ENCODE assay signal across 10 cellular contexts in genomic region chrX:1658083-1658463, GRCh38. TPM values are rescaled to one million over a fixed set of nuclear protein-coding genes. Genes with fewer than 3 reads are reported as not detected.
DNase-seq lines count a peak whose midpoint lies in the region; ATAC-seq and TF ChIP-seq lines count a peak whose summit lies in the region.
"Had no signal": no experiment of that assay in that cellular context is flagged by ENCODE, and none has a peak within 500 bp of the region (broad histone marks: within the 10 kb centered on the region; RNA-seq: fewer than 3 reads in every experiment).

No MANE protein-coding gene starts in this region.

- peak; percentile 62 for DNase-seq in activated CD8-positive, alpha-beta memory T cell treated with anti-CD3 and anti-CD28 coated beads, Interleukin-2, amount 50 U/mL, for 48 hours
- no peak for DNase-seq in activated CD8-positive, alpha-beta memory T cell treated with anti-CD3 and anti-CD28 coated beads, Interleukin-2, amount 50 U/mL, for 4 hours
- DNase-seq in Karpas-422 = peak; percentile 68
- DNase-seq in chondrocyte (ENCODE audit: low spot score) = peak; percentile 21
- DNase-seq in stimulated activated effector memory CD8-positive, alpha-beta T cell treated with anti-CD3 and anti-CD28 coated beads, Interleukin-12 subunit alpha, Interleukin-12 subunit beta, amount 100 ng/mL, for 72 hours (ENCODE audit: low spot score in 2 of 2) = peak in 1 of 2 donors; percentile 71
- DNase-seq in Calu3 = no peak
- no peak for DNase-seq in kidney glomerular epithelial cell (lab: John Stamatoyannopoulos, UW)
- DNase-seq in gastrocnemius medialis = no peak
- DNase-seq: left lung had no signal

- H3K36me3 Mint-ChIP-seq in chondrocyte (ENCODE audit: low read depth) (no peaks in the 10 kb centered on the region), Calu3 (ENCODE audit: insufficient read depth, unreplicated experiment) (no peaks in the 10 kb centered on the region)
- peaks cover 32% of the 10 kb centered on the region for H3K36me3 Mint-ChIP-seq in stimulated activated effector memory CD8-positive, alpha-beta T cell treated with anti-CD3 and anti-CD28 coated beads, Interleukin-12 subunit alpha, Interleukin-12 subunit beta, amount 100 ng/mL, for 72 hours

- peaks cover 10% of the 10 kb centered on the region for H3K79me2 ChIP-seq in Karpas-422 (ENCODE audit: low read length)

- H4K20me1 ChIP-seq in Karpas-422 (ENCODE audit: insufficient read depth, low read depth, low read length) = no peaks in the 10 kb centered on the region

- H3K4me3 ChIP-seq in Karpas-422 (ENCODE audit: low read length) (peak overlapping the region; percentile 64), gastrocnemius medialis (no peak overlapping the region)

- H3K4me1 Mint-ChIP-seq in chondrocyte (ENCODE audit: low read depth) (peaks cover 14% of the 10 kb centered on the region), Calu3 (ENCODE audit: low read depth, unreplicated experiment) (no peaks in the 10 kb centered on the region)
- peaks cover 44% of the 10 kb centered on the region for H3K4me1 Mint-ChIP-seq in stimulated activated effector memory CD8-positive, alpha-beta T cell treated with anti-CD3 and anti-CD28 coated beads, Interleukin-12 subunit alpha, Interleukin-12 subunit beta, amount 100 ng/mL, for 72 hours

- TF ChIP-seq POLR2A in gastrocnemius medialis (IDR thresholded peaks at IDR 0.05) = no peak

- peak overlapping the region; percentile 40 for H3K4me3 Mint-ChIP-seq in chondrocyte (ENCODE audit: unreplicated experiment)
- H3K4me3 Mint-ChIP-seq in stimulated activated effector memory CD8-positive, alpha-beta T cell treated with anti-CD3 and anti-CD28 coated beads, Interleukin-12 subunit alpha, Interleukin-12 subunit beta, amount 100 ng/mL, for 72 hours = peak overlapping the region; percentile 93
- no peak overlapping the region for H3K4me3 Mint-ChIP-seq in Calu3 (ENCODE audit: low read depth, unreplicated experiment)

- CTCF ChIA-PET in Calu3 (lab: Charles Lee) = no interaction called here

- H3K4me2 ChIP-seq in Karpas-422 (ENCODE audit: low read depth, low read length, poor library complexity, severe bottlenecking) = peak overlapping the region; percentile 74
- H3K4me2 ChIP-seq: KMS-11 had no signal

- H3K9me3 Mint-ChIP-seq in chondrocyte (ENCODE audit: low read depth) = no peaks in the 10 kb centered on the region
- H3K9me3 Mint-ChIP-seq in stimulated activated effector memory CD8-positive, alpha-beta T cell treated with anti-CD3 and anti-CD28 coated beads, Interleukin-12 subunit alpha, Interleukin-12 subunit beta, amount 100 ng/mL, for 72 hours = no peaks in the 10 kb centered on the region
- H3K9me3 Mint-ChIP-seq in Calu3 (ENCODE audit: low read depth, unreplicated experiment) = peaks cover 2% of the 10 kb centered on the region

- H2AFZ ChIP-seq in Karpas-422 (ENCODE audit: low read length) = peak overlapping the region; percentile 95

- TF ChIP-seq CTCF in chondrocyte (IDR thresholded peaks at IDR 0.05) = no peak
- TF ChIP-seq CTCF in Calu3 (IDR thresholded peaks at IDR 0.05; ENCODE audit: unreplicated experiment) = no peak
- TF ChIP-seq CTCF in gastrocnemius medialis (IDR thresholded peaks at IDR 0.05 in 4 of 5, conservative IDR thresholded peaks at IDR 0.05 in 1 of 5) = no peak

- H3K36me3 ChIP-seq in Karpas-422 (ENCODE audit: insufficient read depth, low read length) (no peaks in the 10 kb centered on the region), gastrocnemius medialis (no peaks in the 10 kb centered on the region)
- H3K36me3 ChIP-seq: left lung had no signal

- H3K27ac ChIP-seq in Karpas-422 (ENCODE audit: low read length) = peak overlapping the region; percentile 73
- H3K27ac ChIP-seq in gastrocnemius medialis = no peak overlapping the region
- H3K27ac ChIP-seq: KMS-11 had no signal

- peak overlapping the region; percentile 63 for H3K9ac ChIP-seq in Karpas-422 (ENCODE audit: low read length)
- H3K9ac ChIP-seq: KMS-11 had no signal

- H3K4me1 ChIP-seq in Karpas-422 (ENCODE audit: low read length) = peaks cover 18% of the 10 kb centered on the region
- H3K4me1 ChIP-seq in gastrocnemius medialis = no peaks in the 10 kb centered on the region

- no peaks in the 10 kb centered on the region for H3K9me2 ChIP-seq in Karpas-422 (replicated peaks; ENCODE audit: insufficient read depth, low read length)

- H3K27ac Mint-ChIP-seq in chondrocyte (ENCODE audit: unreplicated experiment) (peak overlapping the region; percentile 76), Calu3 (ENCODE audit: unreplicated experiment) (no peak overlapping the region)
- peak overlapping the region; percentile 96 for H3K27ac Mint-ChIP-seq in stimulated activated effector memory CD8-positive, alpha-beta T cell treated with anti-CD3 and anti-CD28 coated beads, Interleukin-12 subunit alpha, Interleukin-12 subunit beta, amount 100 ng/mL, for 72 hours

- no peak for ATAC-seq in stimulated activated effector memory CD8-positive, alpha-beta T cell treated with anti-CD3 and anti-CD28 coated beads, Interleukin-12 subunit alpha, Interleukin-12 subunit beta, amount 100 ng/mL, for 72 hours
- no peak for ATAC-seq in gastrocnemius medialis

- H3K27me3 Mint-ChIP-seq in chondrocyte (ENCODE audit: low read depth) (peaks cover under 1% of the 10 kb centered on the region), Calu3 (ENCODE audit: unreplicated experiment) (no peaks in the 10 kb centered on the region)

- H3K27me3 ChIP-seq in Karpas-422 (ENCODE audit: low read length) (no peaks in the 10 kb centered on the region), gastrocnemius medialis (no peaks in the 10 kb centered on the region)
- H3K27me3 ChIP-seq: left lung had no signal

- intact Hi-C loops in Calu3 (cut with micrococcal nuclease; ENCODE audit: unreplicated experiment) = no loop called here
- intact Hi-C loops in gastrocnemius medialis (cut with DNase I; ENCODE audit: low total_unique reads) = no loop called here

- in situ Hi-C loops in gastrocnemius medialis (cut with MboI; ENCODE audit: low sequenced_read_pairs in 4 of 4) = loop anchor here in 2 of 4 donors (25.0 kb wide), 1 partner anchor 929 kb away; no protein-coding TSS in a partner anchor

- BruUV-seq in Calu3 (replicated peaks; lab: Mats Ljungman, UMichigan) = no TSS peak

- H3K9me3 ChIP-seq in Karpas-422 (ENCODE audit: low read length) (no peaks in the 10 kb centered on the region), gastrocnemius medialis (no peaks in the 10 kb centered on the region)
- H3K9me3 ChIP-seq: left lung had no signal

RNA-seq across cellular contexts. Expression of gene ASMT, which starts 43.2 kb away (rescaled TPM):
- 0.29 TPM in 1 of 2 replicates, not detected in the other for total RNA-seq in Karpas-422 (2014; rRNA removed; shearing (Covaris generic); ENCODE audit: low replicate concordance)
- total RNA-seq in chondrocyte (0.30 to 0.99 TPM in 2 of 3 replicates, not detected in the other), Calu3 (2022) (not detected in 2 replicates), gastrocnemius medialis (not detected)
- total RNA-seq: left lung had no signal

Comparison
In these comparisons a context has a peak if more than half of its experiments do, and no peak if none do; other contexts are left out.
1. DNase-seq: peak in activated CD8-positive, alpha-beta memory T cell treated with anti-CD3 and anti-CD28 coated beads, Interleukin-2, amount 50 U/mL, for 48 hours (single experiment), Karpas-422 (single experiment) and chondrocyte (single experiment); none in activated CD8-positive, alpha-beta memory T cell treated with anti-CD3 and anti-CD28 coated beads, Interleukin-2, amount 50 U/mL, for 4 hours (single experiment), Calu3 (single experiment), kidney glomerular epithelial cell (single experiment) and gastrocnemius medialis (0 of 2).